1 cellular context compared by ENCODE assay signal in genomic region chr7:91480470-91480869, GRCh38.
DNase-seq lines count a peak whose midpoint lies in the region; ATAC-seq, FAIRE-seq and TF ChIP-seq lines count a peak whose summit lies in the region.
"Not testable (repeated sequence)": the region's sequence is repeated elsewhere in the genome, so short reads cannot be mapped to it uniquely, and the experiment has no call there.

No MANE protein-coding gene starts in this region.

- not testable (repeated sequence) for H3K27ac ChIP-seq in K562 (ENCODE audit: extremely low read depth, low read depth, low read length)

- H3K27me3 ChIP-seq in K562 (ENCODE audit: control insufficient read depth in 2 of 2, insufficient read depth in 2 of 2, low read length in 2 of 2): not testable (repeated sequence)

- H3K79me2 ChIP-seq in K562 (ENCODE audit: control insufficient read depth, insufficient read depth, low read length): not testable (repeated sequence)

- 5% methylated on average over 4 of the region's 5 CpGs for WGBS in K562 (ENCODE audit: insufficient coverage, low coverage, missing lambda C conversion rate)

- not testable (repeated sequence) for TF ChIP-seq CTCF in K562 (IDR thresholded peaks at IDR 0.05 in 2 of 3, conservative IDR thresholded peaks at IDR 0.05 in 1 of 3; ENCODE audit: insufficient read depth in 2 of 3, low read depth in 1 of 3, low read length in 3 of 3)

- TF ChIP-seq EP300 in K562 (IDR thresholded peaks at IDR 0.05; ENCODE audit: low read length): not testable (repeated sequence)

- BruUV-seq in K562 (replicated peaks; lab: Mats Ljungman, UMichigan): not testable (repeated sequence)

- in situ Hi-C loops in K562 (cut with MboI): not testable (repeated sequence)

- DNase-seq in K562 (ENCODE audit: extremely low read depth in 1 of 4, low spot score in 3 of 4): not testable (repeated sequence)

- H4K20me1 ChIP-seq in K562 (replicated peaks; ENCODE audit: control insufficient read depth, insufficient read depth, low read length): not testable (repeated sequence)

- not testable (repeated sequence) for FAIRE-seq in K562 (lab: Jason Lieb, UNC)

- not testable (repeated sequence) for H3K4me1 ChIP-seq in K562 (replicated peaks in 1 of 2; ENCODE audit: control insufficient read depth in 2 of 2, insufficient read depth in 2 of 2, low read length in 2 of 2)

- not testable (repeated sequence) for H3K4me3 ChIP-seq in K562

- TF ChIP-seq RAD21 in K562 (CRISPR knock-in tag; conservative IDR thresholded peaks at IDR 0.05 in 1 of 2, IDR thresholded peaks at IDR 0.05 in 1 of 2): not testable (repeated sequence)

- H3K36me3 ChIP-seq in K562 (ENCODE audit: control insufficient read depth, insufficient read depth, low read length): not testable (repeated sequence)

- H3K4me2 ChIP-seq in K562 (ENCODE audit: insufficient read depth, low read length): not testable (repeated sequence)

- not testable (repeated sequence) for H3K9me1 ChIP-seq in K562 (ENCODE audit: control insufficient read depth, insufficient read depth, low read length)

- TF ChIP-seq POLR2A in K562 (conservative IDR thresholded peaks at IDR 0.05): not testable (repeated sequence)

- not testable (repeated sequence) for H3K9me3 ChIP-seq in K562 (replicated peaks; ENCODE audit: control insufficient read depth, insufficient read depth, low read depth, low read length)

- POLR2A ChIA-PET in K562 (lab: Yijun Ruan, JAX): not testable (repeated sequence)

- intact Hi-C loops in K562 (cut with micrococcal nuclease): not testable (repeated sequence)

- not testable (repeated sequence) for H3K9ac ChIP-seq in K562 (ENCODE audit: insufficient read depth in 1 of 2, low read depth in 2 of 2, low read length in 2 of 2)

- H2AFZ ChIP-seq in K562 (ENCODE audit: low read depth, low read length): not testable (repeated sequence)

- CTCF ChIA-PET in K562 (lab: Yijun Ruan, JAX; ENCODE audit: low intra/inter-chr PET ratio): not testable (repeated sequence)

- ATAC-seq in K562: not testable (repeated sequence)

TF ChIP-seq in K562, 482 proteins besides CTCF, POLR2A, EP300 and RAD21:
- TF ChIP-seq ZNF354B (CRISPR knock-in tag; IDR thresholded peaks at IDR 0.05) (peak; percentile 71), ZNF507 (tag; conservative IDR thresholded peaks at IDR 0.05) (peak; percentile 89)
